ENCODE assay signal across 1 cellular context in the genomic region with DNA sequence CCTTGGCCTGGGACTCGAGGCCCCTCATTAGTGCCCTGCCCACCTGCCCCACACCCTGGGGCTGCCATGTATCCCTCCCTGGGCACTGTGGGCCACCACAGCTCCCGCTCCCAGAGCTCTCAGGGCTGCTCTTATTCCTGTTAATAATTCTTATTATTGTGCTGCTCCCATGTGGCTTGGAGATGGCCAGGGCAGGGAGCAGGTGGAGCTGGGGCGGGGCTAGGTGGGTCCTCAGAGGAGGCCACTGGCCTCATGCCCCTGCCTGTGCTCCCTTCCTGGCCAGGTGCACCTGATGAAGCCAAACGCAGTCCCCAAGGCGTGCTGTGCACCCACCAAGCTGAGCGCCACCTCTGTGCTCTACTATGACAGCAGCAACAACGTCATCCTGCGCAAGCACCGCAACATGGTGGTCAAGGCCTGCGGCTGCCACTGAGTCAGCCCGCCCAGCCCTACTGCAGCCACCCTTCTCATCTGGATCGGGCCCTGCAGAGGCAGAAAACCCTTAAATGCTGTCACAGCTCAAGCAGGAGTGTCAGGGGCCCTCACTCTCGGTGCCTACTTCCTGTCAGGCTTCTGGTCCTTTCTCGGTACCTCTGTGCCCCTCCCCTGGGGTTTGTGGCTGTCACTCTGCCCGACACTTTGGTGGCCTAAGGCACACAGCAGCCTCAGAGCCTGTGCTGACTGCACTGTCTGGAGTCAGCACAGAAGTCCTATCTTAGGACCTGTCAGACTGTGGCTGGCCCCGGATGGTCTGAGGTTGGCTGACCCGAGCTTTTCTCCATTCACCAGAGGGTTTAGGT.
TF ChIP-seq lines count a peak whose summit lies in the region.

No MANE protein-coding gene starts in this region.

TF ChIP-seq in GM12878, 131 proteins besides CTCF, POLR2A, EP300 and RAD21 (continued from another document and continues in another):
- TF ChIP-seq, protein P1, sequence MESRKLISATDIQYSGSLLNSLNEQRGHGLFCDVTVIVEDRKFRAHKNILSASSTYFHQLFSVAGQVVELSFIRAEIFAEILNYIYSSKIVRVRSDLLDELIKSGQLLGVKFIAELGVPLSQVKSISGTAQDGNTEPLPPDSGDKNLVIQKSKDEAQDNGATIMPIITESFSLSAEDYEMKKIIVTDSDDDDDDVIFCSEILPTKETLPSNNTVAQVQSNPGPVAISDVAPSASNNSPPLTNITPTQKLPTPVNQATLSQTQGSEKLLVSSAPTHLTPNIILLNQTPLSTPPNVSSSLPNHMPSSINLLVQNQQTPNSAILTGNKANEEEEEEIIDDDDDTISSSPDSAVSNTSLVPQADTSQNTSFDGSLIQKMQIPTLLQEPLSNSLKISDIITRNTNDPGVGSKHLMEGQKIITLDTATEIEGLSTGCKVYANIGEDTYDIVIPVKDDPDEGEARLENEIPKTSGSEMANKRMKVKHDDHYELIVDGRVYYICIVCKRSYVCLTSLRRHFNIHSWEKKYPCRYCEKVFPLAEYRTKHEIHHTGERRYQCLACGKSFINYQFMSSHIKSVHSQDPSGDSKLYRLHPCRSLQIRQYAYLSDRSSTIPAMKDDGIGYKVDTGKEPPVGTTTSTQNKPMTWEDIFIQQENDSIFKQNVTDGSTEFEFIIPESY (IDR thresholded peaks at IDR 0.05), result no peak
- TF ChIP-seq, protein P2, sequence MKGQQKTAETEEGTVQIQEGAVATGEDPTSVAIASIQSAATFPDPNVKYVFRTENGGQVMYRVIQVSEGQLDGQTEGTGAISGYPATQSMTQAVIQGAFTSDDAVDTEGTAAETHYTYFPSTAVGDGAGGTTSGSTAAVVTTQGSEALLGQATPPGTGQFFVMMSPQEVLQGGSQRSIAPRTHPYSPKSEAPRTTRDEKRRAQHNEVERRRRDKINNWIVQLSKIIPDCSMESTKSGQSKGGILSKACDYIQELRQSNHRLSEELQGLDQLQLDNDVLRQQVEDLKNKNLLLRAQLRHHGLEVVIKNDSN (IDR thresholded peaks at IDR 0.05; ENCODE audit: borderline replicate concordance, extremely low read length, insufficient read depth, low read depth, low read length), result no peak
- TF ChIP-seq RUNX3 (IDR thresholded peaks at IDR 0.05; ENCODE audit: low read length) (peak; percentile 75), JUNB (IDR thresholded peaks at IDR 0.05) (no peak), SRF (IDR thresholded peaks at IDR 0.05; ENCODE audit: low read depth in 2 of 2, low read length in 2 of 2) (no peak), BCL11A (IDR thresholded peaks at IDR 0.05; ENCODE audit: low read depth, low read length) (peak; percentile 37; the same call in 1 of the 2 replicates), CBFB (IDR thresholded peaks at IDR 0.05; ENCODE audit: low read depth) (no peak), EZH2 (IDR thresholded peaks at IDR 0.05; ENCODE audit: borderline replicate concordance, control insufficient read depth, low read depth, low read length) (no peak), CREM (IDR thresholded peaks at IDR 0.05; ENCODE audit: low read depth) (no peak), WRNIP1 (IDR thresholded peaks at IDR 0.05; ENCODE audit: borderline replicate concordance, low read depth, low read length) (no peak), PAX5 (IDR thresholded peaks at IDR 0.05; ENCODE audit: borderline replicate concordance, low read depth, low read length) (peak; percentile 55; the same call in 1 of the 2 replicates), SMAD5 (IDR thresholded peaks at IDR 0.05; ENCODE audit: low read depth) (no peak), SMARCA5 (IDR thresholded peaks at IDR 0.05) (no peak), BHLHE40 (IDR thresholded peaks at IDR 0.05; ENCODE audit: borderline replicate concordance in 1 of 2, low read depth in 2 of 2, low read length in 1 of 2) (peak in 1 of 2 experiments; percentile 76; a peak in 3 of 4 replicates), ASH2L (IDR thresholded peaks at IDR 0.05; ENCODE audit: borderline replicate concordance, low read depth) (no peak), ZNF217 (IDR thresholded peaks at IDR 0.05) (no peak; the same call in 1 of the 2 replicates), POU2F2 (IDR thresholded peaks at IDR 0.05; ENCODE audit: borderline replicate concordance, low read depth, low read length) (no peak), ZNF622 (IDR thresholded peaks at IDR 0.05) (no peak), CREB1 (IDR thresholded peaks at IDR 0.05; ENCODE audit: low read depth) (peak; percentile 50; the same call in 1 of the 2 replicates), SREBF2 (IDR thresholded peaks at IDR 0.05; ENCODE audit: low read length) (no peak), IRF4 (IDR thresholded peaks at IDR 0.05; ENCODE audit: low read depth, low read length) (no peak), TBL1XR1 (IDR thresholded peaks at IDR 0.05; ENCODE audit: low read depth, low read length) (no peak), TCF7 (IDR thresholded peaks at IDR 0.05; ENCODE audit: borderline replicate concordance) (no peak), EGR1 (IDR thresholded peaks at IDR 0.05; ENCODE audit: borderline replicate concordance in 1 of 2, low read depth in 2 of 2, low read length in 2 of 2) (0 out of 3 replicates have a peak, but pooled peaks of 1 of the 2 experiments have one; percentile 14), NFIC (IDR thresholded peaks at IDR 0.05; ENCODE audit: low read depth, low read length) (no peak), ZZZ3 (IDR thresholded peaks at IDR 0.05; ENCODE audit: control insufficient read depth, insufficient read length, low read depth) (no peak), BMI1 (IDR thresholded peaks at IDR 0.05; ENCODE audit: borderline replicate concordance) (no peak), ZNF274 (IDR thresholded peaks at IDR 0.05; ENCODE audit: insufficient read depth, insufficient read length) (no peak)
- TF ChIP-seq, protein P3, sequence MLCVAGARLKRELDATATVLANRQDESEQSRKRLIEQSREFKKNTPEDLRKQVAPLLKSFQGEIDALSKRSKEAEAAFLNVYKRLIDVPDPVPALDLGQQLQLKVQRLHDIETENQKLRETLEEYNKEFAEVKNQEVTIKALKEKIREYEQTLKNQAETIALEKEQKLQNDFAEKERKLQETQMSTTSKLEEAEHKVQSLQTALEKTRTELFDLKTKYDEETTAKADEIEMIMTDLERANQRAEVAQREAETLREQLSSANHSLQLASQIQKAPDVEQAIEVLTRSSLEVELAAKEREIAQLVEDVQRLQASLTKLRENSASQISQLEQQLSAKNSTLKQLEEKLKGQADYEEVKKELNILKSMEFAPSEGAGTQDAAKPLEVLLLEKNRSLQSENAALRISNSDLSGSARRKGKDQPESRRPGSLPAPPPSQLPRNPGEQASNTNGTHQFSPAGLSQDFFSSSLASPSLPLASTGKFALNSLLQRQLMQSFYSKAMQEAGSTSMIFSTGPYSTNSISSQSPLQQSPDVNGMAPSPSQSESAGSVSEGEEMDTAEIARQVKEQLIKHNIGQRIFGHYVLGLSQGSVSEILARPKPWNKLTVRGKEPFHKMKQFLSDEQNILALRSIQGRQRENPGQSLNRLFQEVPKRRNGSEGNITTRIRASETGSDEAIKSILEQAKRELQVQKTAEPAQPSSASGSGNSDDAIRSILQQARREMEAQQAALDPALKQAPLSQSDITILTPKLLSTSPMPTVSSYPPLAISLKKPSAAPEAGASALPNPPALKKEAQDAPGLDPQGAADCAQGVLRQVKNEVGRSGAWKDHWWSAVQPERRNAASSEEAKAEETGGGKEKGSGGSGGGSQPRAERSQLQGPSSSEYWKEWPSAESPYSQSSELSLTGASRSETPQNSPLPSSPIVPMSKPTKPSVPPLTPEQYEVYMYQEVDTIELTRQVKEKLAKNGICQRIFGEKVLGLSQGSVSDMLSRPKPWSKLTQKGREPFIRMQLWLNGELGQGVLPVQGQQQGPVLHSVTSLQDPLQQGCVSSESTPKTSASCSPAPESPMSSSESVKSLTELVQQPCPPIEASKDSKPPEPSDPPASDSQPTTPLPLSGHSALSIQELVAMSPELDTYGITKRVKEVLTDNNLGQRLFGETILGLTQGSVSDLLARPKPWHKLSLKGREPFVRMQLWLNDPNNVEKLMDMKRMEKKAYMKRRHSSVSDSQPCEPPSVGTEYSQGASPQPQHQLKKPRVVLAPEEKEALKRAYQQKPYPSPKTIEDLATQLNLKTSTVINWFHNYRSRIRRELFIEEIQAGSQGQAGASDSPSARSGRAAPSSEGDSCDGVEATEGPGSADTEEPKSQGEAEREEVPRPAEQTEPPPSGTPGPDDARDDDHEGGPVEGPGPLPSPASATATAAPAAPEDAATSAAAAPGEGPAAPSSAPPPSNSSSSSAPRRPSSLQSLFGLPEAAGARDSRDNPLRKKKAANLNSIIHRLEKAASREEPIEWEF (IDR thresholded peaks at IDR 0.05; ENCODE audit: insufficient replicate concordance, low read depth, low read length), result no peak
- TF ChIP-seq, protein P4, sequence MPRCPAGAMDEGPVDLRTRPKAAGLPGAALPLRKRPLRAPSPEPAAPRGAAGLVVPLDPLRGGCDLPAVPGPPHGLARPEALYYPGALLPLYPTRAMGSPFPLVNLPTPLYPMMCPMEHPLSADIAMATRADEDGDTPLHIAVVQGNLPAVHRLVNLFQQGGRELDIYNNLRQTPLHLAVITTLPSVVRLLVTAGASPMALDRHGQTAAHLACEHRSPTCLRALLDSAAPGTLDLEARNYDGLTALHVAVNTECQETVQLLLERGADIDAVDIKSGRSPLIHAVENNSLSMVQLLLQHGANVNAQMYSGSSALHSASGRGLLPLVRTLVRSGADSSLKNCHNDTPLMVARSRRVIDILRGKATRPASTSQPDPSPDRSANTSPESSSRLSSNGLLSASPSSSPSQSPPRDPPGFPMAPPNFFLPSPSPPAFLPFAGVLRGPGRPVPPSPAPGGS (IDR thresholded peaks at IDR 0.05; ENCODE audit: borderline replicate concordance, insufficient read depth, low read depth, low read length, poor library complexity, severe bottlenecking), result no peak
- TF ChIP-seq, protein P5, sequence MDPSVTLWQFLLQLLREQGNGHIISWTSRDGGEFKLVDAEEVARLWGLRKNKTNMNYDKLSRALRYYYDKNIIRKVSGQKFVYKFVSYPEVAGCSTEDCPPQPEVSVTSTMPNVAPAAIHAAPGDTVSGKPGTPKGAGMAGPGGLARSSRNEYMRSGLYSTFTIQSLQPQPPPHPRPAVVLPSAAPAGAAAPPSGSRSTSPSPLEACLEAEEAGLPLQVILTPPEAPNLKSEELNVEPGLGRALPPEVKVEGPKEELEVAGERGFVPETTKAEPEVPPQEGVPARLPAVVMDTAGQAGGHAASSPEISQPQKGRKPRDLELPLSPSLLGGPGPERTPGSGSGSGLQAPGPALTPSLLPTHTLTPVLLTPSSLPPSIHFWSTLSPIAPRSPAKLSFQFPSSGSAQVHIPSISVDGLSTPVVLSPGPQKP (IDR thresholded peaks at IDR 0.05; ENCODE audit: low read depth, low read length), result no peak
- TF ChIP-seq, protein P6, sequence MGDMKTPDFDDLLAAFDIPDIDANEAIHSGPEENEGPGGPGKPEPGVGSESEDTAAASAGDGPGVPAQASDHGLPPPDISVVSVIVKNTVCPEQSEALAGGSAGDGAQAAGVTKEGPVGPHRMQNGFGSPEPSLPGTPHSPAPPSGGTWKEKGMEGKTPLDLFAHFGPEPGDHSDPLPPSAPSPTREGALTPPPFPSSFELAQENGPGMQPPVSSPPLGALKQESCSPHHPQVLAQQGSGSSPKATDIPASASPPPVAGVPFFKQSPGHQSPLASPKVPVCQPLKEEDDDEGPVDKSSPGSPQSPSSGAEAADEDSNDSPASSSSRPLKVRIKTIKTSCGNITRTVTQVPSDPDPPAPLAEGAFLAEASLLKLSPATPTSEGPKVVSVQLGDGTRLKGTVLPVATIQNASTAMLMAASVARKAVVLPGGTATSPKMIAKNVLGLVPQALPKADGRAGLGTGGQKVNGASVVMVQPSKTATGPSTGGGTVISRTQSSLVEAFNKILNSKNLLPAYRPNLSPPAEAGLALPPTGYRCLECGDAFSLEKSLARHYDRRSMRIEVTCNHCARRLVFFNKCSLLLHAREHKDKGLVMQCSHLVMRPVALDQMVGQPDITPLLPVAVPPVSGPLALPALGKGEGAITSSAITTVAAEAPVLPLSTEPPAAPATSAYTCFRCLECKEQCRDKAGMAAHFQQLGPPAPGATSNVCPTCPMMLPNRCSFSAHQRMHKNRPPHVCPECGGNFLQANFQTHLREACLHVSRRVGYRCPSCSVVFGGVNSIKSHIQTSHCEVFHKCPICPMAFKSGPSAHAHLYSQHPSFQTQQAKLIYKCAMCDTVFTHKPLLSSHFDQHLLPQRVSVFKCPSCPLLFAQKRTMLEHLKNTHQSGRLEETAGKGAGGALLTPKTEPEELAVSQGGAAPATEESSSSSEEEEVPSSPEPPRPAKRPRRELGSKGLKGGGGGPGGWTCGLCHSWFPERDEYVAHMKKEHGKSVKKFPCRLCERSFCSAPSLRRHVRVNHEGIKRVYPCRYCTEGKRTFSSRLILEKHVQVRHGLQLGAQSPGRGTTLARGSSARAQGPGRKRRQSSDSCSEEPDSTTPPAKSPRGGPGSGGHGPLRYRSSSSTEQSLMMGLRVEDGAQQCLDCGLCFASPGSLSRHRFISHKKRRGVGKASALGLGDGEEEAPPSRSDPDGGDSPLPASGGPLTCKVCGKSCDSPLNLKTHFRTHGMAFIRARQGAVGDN (IDR thresholded peaks at IDR 0.05), result no peak
- TF ChIP-seq, protein P7, sequence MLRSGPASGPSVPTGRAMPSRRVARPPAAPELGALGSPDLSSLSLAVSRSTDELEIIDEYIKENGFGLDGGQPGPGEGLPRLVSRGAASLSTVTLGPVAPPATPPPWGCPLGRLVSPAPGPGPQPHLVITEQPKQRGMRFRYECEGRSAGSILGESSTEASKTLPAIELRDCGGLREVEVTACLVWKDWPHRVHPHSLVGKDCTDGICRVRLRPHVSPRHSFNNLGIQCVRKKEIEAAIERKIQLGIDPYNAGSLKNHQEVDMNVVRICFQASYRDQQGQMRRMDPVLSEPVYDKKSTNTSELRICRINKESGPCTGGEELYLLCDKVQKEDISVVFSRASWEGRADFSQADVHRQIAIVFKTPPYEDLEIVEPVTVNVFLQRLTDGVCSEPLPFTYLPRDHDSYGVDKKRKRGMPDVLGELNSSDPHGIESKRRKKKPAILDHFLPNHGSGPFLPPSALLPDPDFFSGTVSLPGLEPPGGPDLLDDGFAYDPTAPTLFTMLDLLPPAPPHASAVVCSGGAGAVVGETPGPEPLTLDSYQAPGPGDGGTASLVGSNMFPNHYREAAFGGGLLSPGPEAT (IDR thresholded peaks at IDR 0.05; ENCODE audit: low read depth), result no peak
- TF ChIP-seq, protein P8, sequence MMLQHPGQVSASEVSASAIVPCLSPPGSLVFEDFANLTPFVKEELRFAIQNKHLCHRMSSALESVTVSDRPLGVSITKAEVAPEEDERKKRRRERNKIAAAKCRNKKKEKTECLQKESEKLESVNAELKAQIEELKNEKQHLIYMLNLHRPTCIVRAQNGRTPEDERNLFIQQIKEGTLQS (IDR thresholded peaks at IDR 0.05; ENCODE audit: borderline replicate concordance, extremely low read depth, low read depth, low read length), result no peak
- TF ChIP-seq, protein P9, sequence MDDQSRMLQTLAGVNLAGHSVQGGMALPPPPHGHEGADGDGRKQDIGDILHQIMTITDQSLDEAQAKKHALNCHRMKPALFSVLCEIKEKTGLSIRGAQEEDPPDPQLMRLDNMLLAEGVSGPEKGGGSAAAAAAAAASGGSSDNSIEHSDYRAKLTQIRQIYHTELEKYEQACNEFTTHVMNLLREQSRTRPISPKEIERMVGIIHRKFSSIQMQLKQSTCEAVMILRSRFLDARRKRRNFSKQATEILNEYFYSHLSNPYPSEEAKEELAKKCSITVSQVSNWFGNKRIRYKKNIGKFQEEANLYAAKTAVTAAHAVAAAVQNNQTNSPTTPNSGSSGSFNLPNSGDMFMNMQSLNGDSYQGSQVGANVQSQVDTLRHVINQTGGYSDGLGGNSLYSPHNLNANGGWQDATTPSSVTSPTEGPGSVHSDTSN (IDR thresholded peaks at IDR 0.05; ENCODE audit: insufficient replicate concordance, low read depth, low read length), result peak; percentile 74
